ENCODE assay signal across 11 cellular contexts in the genomic region with DNA sequence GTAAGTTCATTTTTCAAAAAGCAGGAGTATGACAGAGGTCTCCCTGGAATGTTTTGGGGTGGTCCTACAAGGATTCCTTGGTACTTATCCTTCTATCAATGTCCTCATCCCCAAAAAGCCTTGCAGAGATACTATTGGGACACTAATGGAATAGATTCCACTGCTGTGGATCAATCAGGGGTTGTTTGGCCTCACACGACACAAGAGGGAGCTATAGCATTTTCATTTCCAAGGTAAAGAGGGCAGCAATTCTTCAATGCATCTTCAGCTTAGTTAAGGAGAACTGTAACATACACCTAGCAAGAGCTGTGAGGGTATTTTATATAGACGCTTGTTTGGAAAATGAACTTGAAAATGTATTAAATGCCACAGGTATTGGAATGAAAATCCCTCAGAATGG. TPM values are rescaled to one million over a fixed set of nuclear protein-coding genes. Genes with fewer than 3 reads are reported as not detected.
DNase-seq lines count a peak whose midpoint lies in the region; ATAC-seq and TF ChIP-seq lines count a peak whose summit lies in the region.
"Had no signal": no experiment of that assay in that cellular context is flagged by ENCODE, and none has a peak within 500 bp of the region (broad histone marks: within the 10 kb centered on the region; RNA-seq: fewer than 3 reads in every experiment).

No MANE protein-coding gene starts in this region.

- H3K9me3 Mint-ChIP-seq in chondrocyte (ENCODE audit: low read depth) (no peaks in the 10 kb centered on the region), nephron (peaks cover 3% of the 10 kb centered on the region)
- no peaks in the 10 kb centered on the region for H3K9me3 Mint-ChIP-seq in activated CD4-positive, alpha-beta T cell treated with anti-CD3 and anti-CD28 coated beads, Interleukin-2, amount 10 ng/mL, durations not matched to agents 24 days and 14 days
- H3K9me3 Mint-ChIP-seq: stimulated activated naive CD8-positive, alpha-beta T cell treated with anti-CD3 and anti-CD28 coated beads, Interleukin-15, Interleukin-2, amounts not matched to agents 100 ng/mL and 50 ng/mL, for 24 hours had no signal

- DNase-seq in ELF-1 (ENCODE audit: low read depth, low spot score) (peak; percentile 14), NB4 (ENCODE audit: low read depth) (peak; percentile 9), chondrocyte (ENCODE audit: low spot score) (no peak)
- no peak for DNase-seq in activated CD4-positive, alpha-beta T cell treated with anti-CD3 and anti-CD28 coated beads, Interleukin-2, amount 10 ng/mL, durations not matched to agents 24 days and 14 days
- DNase-seq in stimulated activated CD4-positive, alpha-beta T cell treated with anti-CD3 and anti-CD28 coated beads, Interleukin-15, amount 100 ng/mL, for 24 hours, result no peak

- TF ChIP-seq CTCF in NB4 (IDR thresholded peaks at IDR 0.05; ENCODE audit: low read depth, low read length) (no peak), chondrocyte (IDR thresholded peaks at IDR 0.05) (peak; percentile 83), nephron (IDR thresholded peaks at IDR 0.05; ENCODE audit: unreplicated experiment in 3 of 3) (peak; percentile 34 to 56 (median 40))

- no peaks in the 10 kb centered on the region for H3K27me3 Mint-ChIP-seq in chondrocyte (ENCODE audit: low read depth)
- no peaks in the 10 kb centered on the region for H3K27me3 Mint-ChIP-seq in nephron (ENCODE audit: low read depth)
- no peaks in the 10 kb centered on the region for H3K27me3 Mint-ChIP-seq in activated CD4-positive, alpha-beta T cell treated with anti-CD3 and anti-CD28 coated beads, Interleukin-2, amount 10 ng/mL, durations not matched to agents 24 days and 14 days
- H3K27me3 Mint-ChIP-seq: stimulated activated naive CD8-positive, alpha-beta T cell treated with anti-CD3 and anti-CD28 coated beads, Interleukin-15, Interleukin-2, amounts not matched to agents 100 ng/mL and 50 ng/mL, for 24 hours had no signal

- ATAC-seq in HG03039 (IDR thresholded peaks at IDR 0.05; ENCODE audit: unreplicated experiment), result no peak
- no peak for ATAC-seq in GM21786 (IDR thresholded peaks at IDR 0.05; ENCODE audit: unreplicated experiment)

- no peak for TF ChIP-seq POLR2A in NB4 (IDR thresholded peaks at IDR 0.05; ENCODE audit: extremely low read depth, insufficient read length)

- H3K27ac Mint-ChIP-seq in chondrocyte (ENCODE audit: unreplicated experiment), result no peak overlapping the region
- H3K27ac Mint-ChIP-seq in nephron, result no peak overlapping the region
- no peak overlapping the region for H3K27ac Mint-ChIP-seq in activated CD4-positive, alpha-beta T cell treated with anti-CD3 and anti-CD28 coated beads, Interleukin-2, amount 10 ng/mL, durations not matched to agents 24 days and 14 days
- H3K27ac Mint-ChIP-seq: stimulated activated naive CD8-positive, alpha-beta T cell treated with anti-CD3 and anti-CD28 coated beads, Interleukin-15, Interleukin-2, amounts not matched to agents 100 ng/mL and 50 ng/mL, for 24 hours had no signal

- intact Hi-C loops in activated CD4-positive, alpha-beta T cell treated with anti-CD3 and anti-CD28 coated beads, Interleukin-2, amount 10 ng/mL, durations not matched to agents 24 days and 14 days (cut with micrococcal nuclease), result no loop called here

- H3K4me1 Mint-ChIP-seq in chondrocyte (ENCODE audit: low read depth), result no peaks in the 10 kb centered on the region
- H3K4me1 Mint-ChIP-seq in nephron, result no peaks in the 10 kb centered on the region
- no peaks in the 10 kb centered on the region for H3K4me1 Mint-ChIP-seq in activated CD4-positive, alpha-beta T cell treated with anti-CD3 and anti-CD28 coated beads, Interleukin-2, amount 10 ng/mL, durations not matched to agents 24 days and 14 days

- peaks cover 2% of the 10 kb centered on the region for H3K36me3 Mint-ChIP-seq in chondrocyte (ENCODE audit: low read depth)
- H3K36me3 Mint-ChIP-seq in nephron (ENCODE audit: low read depth), result no peaks in the 10 kb centered on the region
- no peaks in the 10 kb centered on the region for H3K36me3 Mint-ChIP-seq in activated CD4-positive, alpha-beta T cell treated with anti-CD3 and anti-CD28 coated beads, Interleukin-2, amount 10 ng/mL, durations not matched to agents 24 days and 14 days (ENCODE audit: low read depth)

- no peak overlapping the region for H3K4me3 Mint-ChIP-seq in chondrocyte (ENCODE audit: unreplicated experiment)
- H3K4me3 Mint-ChIP-seq in nephron, result no peak overlapping the region
- no peak overlapping the region for H3K4me3 Mint-ChIP-seq in activated CD4-positive, alpha-beta T cell treated with anti-CD3 and anti-CD28 coated beads, Interleukin-2, amount 10 ng/mL, durations not matched to agents 24 days and 14 days
- H3K4me3 Mint-ChIP-seq: stimulated activated naive CD8-positive, alpha-beta T cell treated with anti-CD3 and anti-CD28 coated beads, Interleukin-15, Interleukin-2, amounts not matched to agents 100 ng/mL and 50 ng/mL, for 24 hours had no signal

- no peak overlapping the region for H3K4me3 ChIP-seq in NB4 (ENCODE audit: low read depth, low read length)
- H3K4me3 ChIP-seq: skin epidermis had no signal

RNA-seq across cellular contexts. Expression of a gene that starts 50.9 kb away (rescaled TPM):
- total RNA-seq in chondrocyte, result 0.17 TPM in 1 of 3 replicates, not detected in the others
- total RNA-seq in activated CD4-positive, alpha-beta T cell treated with anti-CD3 and anti-CD28 coated beads, Interleukin-2, amount 10 ng/mL, durations not matched to agents 24 days and 14 days, result not detected in 2 replicates
- total RNA-seq: LHCN-M2 had no signal

Comparison
In these comparisons a context has a peak if more than half of its experiments do, and no peak if none do; other contexts are left out.
1. DNase-seq: peak in ELF-1 (single experiment) and NB4 (single experiment); none in chondrocyte (single experiment), activated CD4-positive, alpha-beta T cell treated with anti-CD3 and anti-CD28 coated beads, Interleukin-2, amount 10 ng/mL, durations not matched to agents 24 days and 14 days (single experiment) and stimulated activated CD4-positive, alpha-beta T cell treated with anti-CD3 and anti-CD28 coated beads, Interleukin-15, amount 100 ng/mL, for 24 hours (single experiment).